Comparison of ENCODE assay signal across 10 cellular contexts in the genomic region with DNA sequence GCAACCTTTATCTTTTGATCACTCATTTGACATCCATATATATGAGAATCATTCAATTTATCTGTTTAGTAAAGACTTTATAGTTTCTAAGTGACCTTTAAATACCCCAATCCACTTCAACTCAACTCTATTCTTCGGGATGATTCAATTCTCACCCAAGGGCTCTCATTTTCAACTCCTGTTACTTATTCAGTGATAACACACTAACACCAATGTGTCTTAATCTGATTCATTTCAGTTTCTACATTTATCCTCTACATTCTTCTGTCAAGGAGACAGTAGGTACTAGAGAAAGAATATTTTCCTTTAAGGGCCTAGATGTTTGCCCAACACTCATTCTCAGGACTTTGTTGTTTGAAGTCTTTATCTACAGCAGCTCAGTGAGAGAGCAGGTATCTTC. TPM values are rescaled to one million over a fixed set of nuclear protein-coding genes. Genes with fewer than 3 reads are reported as not detected.
DNase-seq lines count a peak whose midpoint lies in the region; ATAC-seq and TF ChIP-seq lines count a peak whose summit lies in the region.
"Had no signal": no experiment of that assay in that cellular context is flagged by ENCODE, and none has a peak within 500 bp of the region (broad histone marks: within the 10 kb centered on the region; RNA-seq: fewer than 3 reads in every experiment).

No MANE protein-coding gene starts in this region.

- no peak overlapping the region for H3K9ac ChIP-seq in mammary epithelial cell (ENCODE audit: insufficient read depth, low read length)
- no peak overlapping the region for H3K9ac ChIP-seq in subcutaneous abdominal adipose tissue (ENCODE audit: low read length in 5 of 5)

- no peaks in the 10 kb centered on the region for H3K9me3 ChIP-seq in mammary epithelial cell (replicated peaks; ENCODE audit: insufficient read depth, low read length)
- H3K9me3 ChIP-seq in subcutaneous abdominal adipose tissue (ENCODE audit: control insufficient read depth in 5 of 5, low read length in 5 of 5) = no peaks in the 10 kb centered on the region
- H3K9me3 ChIP-seq in tibial nerve = no peaks in the 10 kb centered on the region
- H3K9me3 ChIP-seq: upper lobe of left lung had no signal

- ATAC-seq in activated T-cell treated with anti-CD3 and anti-CD28 coated beads, Interleukin-2, amount 50 U/mL, for 4 hours = peak; percentile 61 to 74
- peak; percentile 42 for ATAC-seq in HG03039 (IDR thresholded peaks at IDR 0.05; ENCODE audit: unreplicated experiment)

- H3K4me3 ChIP-seq in mammary epithelial cell (replicated peaks in 1 of 3; ENCODE audit: insufficient read depth in 1 of 3, low read depth in 2 of 3, low read length in 3 of 3) = no peak overlapping the region
- H3K4me3 ChIP-seq in subcutaneous abdominal adipose tissue (ENCODE audit: low read depth in 1 of 5, low read length in 5 of 5) = no peak overlapping the region
- no peak overlapping the region for H3K4me3 ChIP-seq in tibial nerve
- H3K4me3 ChIP-seq: PC-9 had no signal

- H3K36me3 Mint-ChIP-seq in activated T-cell treated with anti-CD3 and anti-CD28 coated beads, Interleukin-2, amount 50 U/mL, for 4 hours (ENCODE audit: insufficient read depth) = peaks cover 22% of the 10 kb centered on the region

- no peaks in the 10 kb centered on the region for H3K27me3 Mint-ChIP-seq in activated T-cell treated with anti-CD3 and anti-CD28 coated beads, Interleukin-2, amount 50 U/mL, for 4 hours (ENCODE audit: low read depth)

- H3K27ac ChIP-seq in mammary epithelial cell (ENCODE audit: insufficient read depth, low read depth, low read length) (peak overlapping the region; percentile 6), subcutaneous abdominal adipose tissue (ENCODE audit: low read depth, low read length) (peak overlapping the region; percentile 11), tibial nerve (no peak overlapping the region)
- H3K27ac ChIP-seq: PC-9 had no signal

- H3K27me3 ChIP-seq in mammary epithelial cell (ENCODE audit: insufficient read depth, low read length) = no peaks in the 10 kb centered on the region
- no peaks in the 10 kb centered on the region for H3K27me3 ChIP-seq in subcutaneous abdominal adipose tissue (ENCODE audit: control insufficient read depth in 5 of 5, insufficient read depth in 4 of 5, low read length in 5 of 5)
- H3K27me3 ChIP-seq in tibial nerve = no peaks in the 10 kb centered on the region
- H3K27me3 ChIP-seq: upper lobe of left lung had no signal

- peaks cover 15% of the 10 kb centered on the region for H3K4me1 ChIP-seq in mammary epithelial cell (ENCODE audit: insufficient read depth, low read length)
- peaks cover 0 to 46% (median 39%) of the 10 kb centered on the region in 5 donors for H3K4me1 ChIP-seq in subcutaneous abdominal adipose tissue (ENCODE audit: control insufficient read depth in 5 of 5, insufficient read depth in 5 of 5, low read length in 5 of 5)
- peaks cover 0 to 84% (median 32%) of the 10 kb centered on the region in 4 donors for H3K4me1 ChIP-seq in tibial nerve

- CTCF ChIA-PET in mammary epithelial cell (lab: Charles Lee; ENCODE audit: low non-redundant PET) = no interaction called here

- peaks cover 73% of the 10 kb centered on the region for H3K4me1 Mint-ChIP-seq in activated T-cell treated with anti-CD3 and anti-CD28 coated beads, Interleukin-2, amount 50 U/mL, for 4 hours (ENCODE audit: low read depth)

- TF ChIP-seq EP300 in tibial nerve (IDR thresholded peaks at IDR 0.05) = no peak

- BruUV-seq in mammary epithelial cell (replicated peaks; lab: Mats Ljungman, UMichigan) = no TSS peak

- 90% methylated on average over 1 of the region's 1 CpG for WGBS in mammary epithelial cell (ENCODE audit: low coverage, missing lambda C conversion rate)
- WGBS in tibial nerve, 2 donors = 53 to 68% methylated on average over 1 of the region's 1 CpG

- H2AFZ ChIP-seq in mammary epithelial cell (ENCODE audit: low read depth, low read length) = no peak overlapping the region
- H2AFZ ChIP-seq: PC-9 had no signal

- peaks cover 99% of the 10 kb centered on the region for H3K79me2 ChIP-seq in mammary epithelial cell (ENCODE audit: insufficient read depth, low read length)

- no peak for TF ChIP-seq POLR2A in tibial nerve (IDR thresholded peaks at IDR 0.05)

- H4K20me1 ChIP-seq in mammary epithelial cell (ENCODE audit: insufficient read depth, low read length) = peaks cover 40% of the 10 kb centered on the region

- H3K9me3 Mint-ChIP-seq in activated T-cell treated with anti-CD3 and anti-CD28 coated beads, Interleukin-2, amount 50 U/mL, for 4 hours = no peaks in the 10 kb centered on the region

- peak overlapping the region; percentile 31 for H3K4me3 Mint-ChIP-seq in activated T-cell treated with anti-CD3 and anti-CD28 coated beads, Interleukin-2, amount 50 U/mL, for 4 hours

- no peak overlapping the region for H3K4me2 ChIP-seq in mammary epithelial cell (ENCODE audit: insufficient read depth, low read depth, low read length)
- H3K4me2 ChIP-seq: PC-9 had no signal

- intact Hi-C loops in mammary epithelial cell (cut with micrococcal nuclease) = loop anchor here (5.0 to 10.0 kb wide), 2 partner anchors 354 to 1753 kb away; no protein-coding TSS in a partner anchor

- dilution Hi-C loops in mammary epithelial cell (cut with HindIII; ENCODE audit: low sequenced_read_pairs) = no loop called here

- in situ Hi-C loops in mammary epithelial cell (cut with MboI; ENCODE audit: low sequenced_read_pairs in 2 of 2) = loop anchor here (10.0 kb wide), 1 partner anchor 54 kb away; no protein-coding TSS in a partner anchor

- DNase-seq in activated T-cell treated with anti-CD3 and anti-CD28 coated beads, Interleukin-2, amount 50 U/mL, for 4 hours = no peak
- DNase-seq in activated T-cell treated with anti-CD3 and anti-CD28 coated beads, Interleukin-2, amount 50 U/mL, for 48 hours = no peak
- DNase-seq in mammary epithelial cell = no peak
- DNase-seq in NCI-H510A (lab: John Stamatoyannopoulos, UW) = no peak
- DNase-seq in NCI-H1436 treated with DMSO at 0.1 percent for 48 hours (lab: John Stamatoyannopoulos, UW) = no peak
- no peak for DNase-seq in tibial nerve (ENCODE audit: low spot score in 2 of 2)
- DNase-seq: PC-9, upper lobe of left lung had no signal

- H3K36me3 ChIP-seq in mammary epithelial cell (ENCODE audit: insufficient read depth, low read length) (peaks cover 27% of the 10 kb centered on the region), subcutaneous abdominal adipose tissue (ENCODE audit: control insufficient read depth in 5 of 5, insufficient read depth in 5 of 5, low read length in 5 of 5) (peaks cover 26 to 32% (median 30%) of the 10 kb centered on the region in 5 donors), tibial nerve (peaks cover 0 to 35% (median 0%) of the 10 kb centered on the region in 3 donors)

- TF ChIP-seq CTCF in mammary epithelial cell (conservative IDR thresholded peaks at IDR 0.05 in 1 of 2, IDR thresholded peaks at IDR 0.05 in 1 of 2; ENCODE audit: extremely low read depth in 1 of 2, insufficient read depth in 1 of 2, low read depth in 1 of 2, low read length in 2 of 2) (no peak), tibial nerve (IDR thresholded peaks at IDR 0.05) (no peak)

RNA-seq across cellular contexts. Expression of a gene that starts 7.1 kb away (rescaled TPM):
- 10 to 100 TPM; 71.9 to 78.9 (median 73.2) TPM for total RNA-seq in activated T-cell treated with anti-CD3 and anti-CD28 coated beads, Interleukin-2, amount 50 U/mL, for 4 hours
- total RNA-seq in mammary epithelial cell = 10 to 100 TPM; 37.8 to 84.0 TPM
- polyA plus RNA-seq in mammary epithelial cell = 21.3 TPM
- polyA minus RNA-seq in mammary epithelial cell = 2.6 TPM
- total RNA-seq in tibial nerve = 100 to 1,000 TPM; 115 to 148 (median 138) TPM

RNA-seq across cellular contexts. Expression of a gene that starts 25.3 kb away (rescaled TPM):
- under 1 TPM; 0.22 to 0.30 (median 0.29) TPM for total RNA-seq in activated T-cell treated with anti-CD3 and anti-CD28 coated beads, Interleukin-2, amount 50 U/mL, for 4 hours
- 10 to 100 TPM; 37.1 to 51.8 TPM for total RNA-seq in mammary epithelial cell
- 32.5 TPM for polyA plus RNA-seq in mammary epithelial cell
- 50.8 TPM for polyA minus RNA-seq in mammary epithelial cell
- 10 to 100 TPM; 12.6 to 20.8 (median 18.3) TPM for total RNA-seq in tibial nerve

Comparison
In these comparisons a context has a peak if more than half of its experiments do, and no peak if none do; other contexts are left out.
1. H3K27ac ChIP-seq: peak in mammary epithelial cell (single experiment) and subcutaneous abdominal adipose tissue (single experiment); none in tibial nerve (0 of 4).
2. RNA of a gene that starts 25.3 kb away (total RNA-seq): 37.1 to 51.8 TPM in mammary epithelial cell and 12.6 to 20.8 TPM in tibial nerve; 0.22 to 0.30 TPM in activated T-cell treated with anti-CD3 and anti-CD28 coated beads, Interleukin-2, amount 50 U/mL, for 4 hours; every median in the first group is over 10 times any median in the second.